ENCODE assay signal across 9 cellular contexts in the genomic region with DNA sequence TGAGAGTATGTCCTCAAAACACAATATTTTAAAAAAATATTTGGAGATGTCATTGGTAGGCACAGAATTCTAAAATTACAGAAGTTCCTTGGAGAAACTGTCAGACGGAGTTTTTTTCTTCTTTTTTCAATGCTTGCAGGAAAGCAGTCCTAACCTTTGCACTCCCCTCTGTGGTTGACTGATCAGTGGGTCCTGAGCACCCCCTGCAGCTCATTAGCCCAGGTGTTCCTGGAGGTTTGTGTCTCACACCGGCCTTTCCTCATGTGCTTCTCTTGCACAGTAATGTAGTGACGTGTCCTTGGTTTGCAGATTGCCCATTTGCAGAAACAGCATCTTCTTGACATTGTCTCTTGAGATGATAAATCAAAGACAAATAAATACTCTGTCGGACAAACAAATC.
DNase-seq lines count a peak whose midpoint lies in the region; ATAC-seq, FAIRE-seq and TF ChIP-seq lines count a peak whose summit lies in the region.
"Had no signal": no experiment of that assay in that cellular context is flagged by ENCODE, and none has a peak within 500 bp of the region (broad histone marks: within the 10 kb centered on the region; RNA-seq: fewer than 3 reads in every experiment).

No MANE protein-coding gene starts in this region.

- H3K9me3 ChIP-seq in A549 (no peaks in the 10 kb centered on the region), left lung (no peaks in the 10 kb centered on the region), vagina (no peaks in the 10 kb centered on the region)

- TF ChIP-seq CTCF in A549 (IDR thresholded peaks at IDR 0.05) (peak; percentile 38), left lung (IDR thresholded peaks at IDR 0.05) (peak; percentile 30 to 48), vagina (IDR thresholded peaks at IDR 0.05) (no peak)

- DNase-seq in A549 (ENCODE audit: low read depth in 1 of 2, low spot score in 1 of 2) (peak in 1 of 2 experiments; percentile 43), KBM-7 (peak; percentile 66), left lung (no peak), vagina (ENCODE audit: extremely low spot score in 2 of 2) (no peak)
- DNase-seq in activated CD4-positive, alpha-beta memory T cell treated with anti-CD3 and anti-CD28 coated beads, Interleukin-2, amount 10 ng/mL, durations not matched to agents 7 days and 5 days: peak; percentile 55
- DNase-seq: IMR-90 had no signal

- H3K4me1 Mint-ChIP-seq in activated CD4-positive, alpha-beta memory T cell treated with anti-CD3 and anti-CD28 coated beads, Interleukin-2, amount 10 ng/mL, durations not matched to agents 7 days and 5 days: peaks cover 4% of the 10 kb centered on the region

- H3K36me3 Mint-ChIP-seq in activated CD4-positive, alpha-beta memory T cell treated with anti-CD3 and anti-CD28 coated beads, Interleukin-2, amount 10 ng/mL, durations not matched to agents 7 days and 5 days (ENCODE audit: low read depth): no peaks in the 10 kb centered on the region

- no peak overlapping the region for H3K27ac Mint-ChIP-seq in activated CD4-positive, alpha-beta memory T cell treated with anti-CD3 and anti-CD28 coated beads, Interleukin-2, amount 10 ng/mL, durations not matched to agents 7 days and 5 days

- H3K4me1 ChIP-seq in A549 (no peaks in the 10 kb centered on the region), left lung (no peaks in the 10 kb centered on the region), vagina (no peaks in the 10 kb centered on the region)

- CTCF ChIA-PET in A549 (lab: Yijun Ruan, JAX): interaction anchor here (0.6 to 1.2 kb wide), 2 partner anchors 11 to 14 kb away, joined by 3 read pairs; no protein-coding TSS in a partner anchor
- CTCF ChIA-PET in activated CD4-positive, alpha-beta memory T cell treated with anti-CD3 and anti-CD28 coated beads, Interleukin-2, amount 10 ng/mL, durations not matched to agents 7 days and 5 days (lab: Charles Lee): interaction anchor here (0.6 to 2.1 kb wide), 4 partner anchors 10 to 38 kb away, joined by 3 to 6 read pairs (median 6); no protein-coding TSS in a partner anchor

- no peak overlapping the region for H3K4me3 ChIP-seq in A549
- H3K4me3 ChIP-seq in left lung: no peak overlapping the region
- H3K4me3 ChIP-seq in vagina: no peak overlapping the region

- in situ Hi-C loops in KBM-7 (cut with MboI; ENCODE audit: low pct_unique_long_range_greater_than_20kb, low sequenced_read_pairs): no loop called here

- no peak overlapping the region for H3K4me3 Mint-ChIP-seq in activated CD4-positive, alpha-beta memory T cell treated with anti-CD3 and anti-CD28 coated beads, Interleukin-2, amount 10 ng/mL, durations not matched to agents 7 days and 5 days

- 2% methylated on average over 4 of the region's 4 CpGs for WGBS in A549 (ENCODE audit: missing lambda C conversion rate)

- TF ChIP-seq EP300 in A549 (IDR thresholded peaks at IDR 0.05): no peak

- peak; percentile 21 to 52; a peak in 2 of 5 replicates for TF ChIP-seq RAD21 in A549 (conservative IDR thresholded peaks at IDR 0.05 in 1 of 2, IDR thresholded peaks at IDR 0.05 in 1 of 2)

- H3K4me2 ChIP-seq in A549: no peak overlapping the region

- ATAC-seq in A549 (peak; percentile 77 to 85; a peak in 5 of 6 replicates), left lung (peak; percentile 87), HG02870 (IDR thresholded peaks at IDR 0.05; ENCODE audit: unreplicated experiment) (no peak), GM18907 (IDR thresholded peaks at IDR 0.05; ENCODE audit: unreplicated experiment) (no peak), HG03378 (IDR thresholded peaks at IDR 0.05; ENCODE audit: unreplicated experiment) (no peak)

- H3K27me3 ChIP-seq in left lung (peaks cover 0 to 22% of the 10 kb centered on the region in 2 donors), vagina (no peaks in the 10 kb centered on the region)

- intact Hi-C loops in left lung (cut with DNase I) (no loop called here), vagina (cut with DNase I) (no loop called here)

- TF ChIP-seq POLR2A in A549 (IDR thresholded peaks at IDR 0.05; ENCODE audit: low read length) (no peak), vagina (IDR thresholded peaks at IDR 0.05) (no peak)

- H3K36me3 ChIP-seq in left lung (no peaks in the 10 kb centered on the region), vagina (no peaks in the 10 kb centered on the region)

- FAIRE-seq in A549 (lab: Jason Lieb, UNC): no peak

- H3K27ac ChIP-seq in A549 (no peak overlapping the region), left lung (no peak overlapping the region), vagina (no peak overlapping the region)

- POLR2A ChIA-PET in A549 (lab: Yijun Ruan, JAX): no interaction called here
- POLR2A ChIA-PET in activated CD4-positive, alpha-beta memory T cell treated with anti-CD3 and anti-CD28 coated beads, Interleukin-2, amount 10 ng/mL, durations not matched to agents 7 days and 5 days (lab: Charles Lee): no interaction called here

- no peaks in the 10 kb centered on the region for H3K9me3 Mint-ChIP-seq in activated CD4-positive, alpha-beta memory T cell treated with anti-CD3 and anti-CD28 coated beads, Interleukin-2, amount 10 ng/mL, durations not matched to agents 7 days and 5 days

- peaks cover 38% of the 10 kb centered on the region for H3K27me3 Mint-ChIP-seq in activated CD4-positive, alpha-beta memory T cell treated with anti-CD3 and anti-CD28 coated beads, Interleukin-2, amount 10 ng/mL, durations not matched to agents 7 days and 5 days

TF ChIP-seq in A549, 52 proteins besides CTCF, POLR2A, EP300 and RAD21 (continues in another document):
- TF ChIP-seq BCL3 (IDR thresholded peaks at IDR 0.05): no peak
- TF ChIP-seq HOXB5 (CRISPR knock-in tag; IDR thresholded peaks at IDR 0.05): no peak
- no peak for TF ChIP-seq NPAS2 (CRISPR knock-in tag; IDR thresholded peaks at IDR 0.05; ENCODE audit: borderline replicate concordance)
- no peak for TF ChIP-seq RARB (CRISPR knock-in tag; IDR thresholded peaks at IDR 0.05)
- no peak for TF ChIP-seq ELK1 (IDR thresholded peaks at IDR 0.05; ENCODE audit: low read depth, low read length)
- TF ChIP-seq RCOR1 (IDR thresholded peaks at IDR 0.05; ENCODE audit: low read depth, low read length): no peak
- TF ChIP-seq HDAC2 (IDR thresholded peaks at IDR 0.05): no peak
- no peak for TF ChIP-seq E2F6 (IDR thresholded peaks at IDR 0.05; ENCODE audit: borderline replicate concordance, low read depth)
- TF ChIP-seq REST (IDR thresholded peaks at IDR 0.05): no peak
- no peak for TF ChIP-seq ZSCAN20 (CRISPR knock-in tag; IDR thresholded peaks at IDR 0.05)
- no peak for TF ChIP-seq RNF2 (IDR thresholded peaks at IDR 0.05; ENCODE audit: borderline replicate concordance, low read depth)

Comparison
In these comparisons a context has a peak if more than half of its experiments do, and no peak if none do; other contexts are left out.
1. ATAC-seq: peak in A549 (2 of 2) and left lung (single experiment); none in HG02870 (single experiment), GM18907 (single experiment) and HG03378 (single experiment).
2. DNase-seq: peak in KBM-7 (single experiment) and activated CD4-positive, alpha-beta memory T cell treated with anti-CD3 and anti-CD28 coated beads, Interleukin-2, amount 10 ng/mL, durations not matched to agents 7 days and 5 days (single experiment); none in left lung (0 of 2) and vagina (0 of 2).
3. CTCF ChIP-seq: peak in A549 (single experiment) and left lung (2 of 2); none in vagina (0 of 3).